ENCODE assay signal across 1 cellular context in the genomic region with DNA sequence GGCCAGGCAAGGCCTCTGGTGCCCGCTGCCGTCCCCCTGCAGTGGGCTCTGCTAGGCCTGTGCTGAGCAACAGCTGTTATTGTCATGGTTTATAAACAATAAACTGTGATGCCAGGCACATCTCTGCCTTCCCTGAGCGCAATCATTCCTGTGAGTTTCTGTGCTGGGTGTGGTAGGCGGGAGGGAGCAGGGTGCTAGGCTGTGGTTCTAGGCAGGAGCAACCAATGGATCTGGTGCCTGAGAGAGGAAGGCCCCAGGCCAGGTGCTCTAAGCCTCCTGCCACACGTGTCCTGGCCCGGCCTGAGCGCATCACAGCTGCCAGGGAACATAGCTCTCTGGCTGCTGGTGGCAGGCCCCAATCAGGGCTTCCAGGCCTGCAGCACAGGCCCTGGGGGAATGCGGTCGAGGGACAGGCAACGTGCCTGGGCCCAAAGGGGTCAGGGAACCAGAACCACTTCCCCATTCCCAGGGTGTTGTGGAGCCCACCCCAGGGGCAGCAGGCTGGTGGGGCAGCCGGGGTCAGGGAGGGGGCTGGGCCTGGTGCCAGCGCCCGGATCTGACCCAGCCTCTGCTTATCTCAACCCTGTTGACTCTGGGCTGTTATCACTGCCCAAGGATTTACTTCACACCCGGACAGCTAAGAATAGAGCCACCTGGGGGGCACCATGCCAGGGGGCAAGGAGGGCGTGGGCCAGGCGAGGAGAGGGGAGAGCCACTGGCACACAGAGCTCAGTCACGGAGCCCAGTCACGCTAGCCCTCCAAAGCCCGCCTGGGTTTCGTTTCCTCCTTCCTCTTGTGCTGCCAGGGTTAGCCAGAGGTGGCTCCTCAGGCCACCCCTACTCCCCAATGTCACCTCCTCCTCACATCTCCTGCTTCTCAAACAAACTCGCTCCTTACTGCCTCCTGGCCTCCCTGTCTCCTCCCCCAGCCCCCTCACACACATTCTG.
TF ChIP-seq lines count a peak whose summit lies in the region.

No MANE protein-coding gene starts in this region.

TF ChIP-seq in H1, 55 proteins besides CTCF, POLR2A, EP300 and RAD21:
- TF ChIP-seq POU5F1 (IDR thresholded peaks at IDR 0.05; ENCODE audit: low read depth, low read length) = no peak
- no peak for TF ChIP-seq RXRA (IDR thresholded peaks at IDR 0.05; ENCODE audit: insufficient read depth, low read depth, low read length)
- TF ChIP-seq JUN (IDR thresholded peaks at IDR 0.05; ENCODE audit: low read depth, low read length) = no peak
- TF ChIP-seq SAP30 (IDR thresholded peaks at IDR 0.05; ENCODE audit: insufficient read depth, insufficient replicate concordance, low read length) = no peak
- TF ChIP-seq YY1 (IDR thresholded peaks at IDR 0.05; ENCODE audit: low read depth, low read length) = no peak
- no peak for TF ChIP-seq RFX5 (IDR thresholded peaks at IDR 0.05; ENCODE audit: borderline replicate concordance, low read depth, low read length)
- no peak for TF ChIP-seq RBBP5 (IDR thresholded peaks at IDR 0.05; ENCODE audit: borderline replicate concordance, low read depth, low read length)
- no peak for TF ChIP-seq KDM1A (IDR thresholded peaks at IDR 0.05; ENCODE audit: borderline replicate concordance, low read length)
- TF ChIP-seq BCL11A (IDR thresholded peaks at IDR 0.05; ENCODE audit: low read depth in 2 of 2, low read length in 2 of 2) = no peak
- TF ChIP-seq POLR2AphosphoS5 (IDR thresholded peaks at IDR 0.05; ENCODE audit: low read depth, low read length) = no peak
